Comparison of ENCODE assay signal across 1 cellular context in genomic region chr3:46935168-46935858, GRCh38.
TF ChIP-seq lines count a peak whose summit lies in the region.

No MANE protein-coding gene starts in this region.

TF ChIP-seq in K562, 482 proteins besides CTCF, POLR2A, EP300 and RAD21 (continued from another document and continues in another):
- TF ChIP-seq SMAD4 (CRISPR knock-in tag; conservative IDR thresholded peaks at IDR 0.05) (peak; percentile 83), STAT5A (IDR thresholded peaks at IDR 0.05; ENCODE audit: borderline replicate concordance, low read length) (no peak; the same call in 1 of the 2 replicates), TCF7 (IDR thresholded peaks at IDR 0.05; ENCODE audit: borderline replicate concordance) (no peak), USF1 (CRISPR knock-in tag; IDR thresholded peaks at IDR 0.05) (no peak), ZHX1 (conservative IDR thresholded peaks at IDR 0.05; ENCODE audit: low read length) (no peak), E2F6 (IDR thresholded peaks at IDR 0.05; ENCODE audit: borderline replicate concordance in 1 of 2, extremely low read depth in 1 of 2, insufficient read depth in 1 of 2, insufficient read length in 1 of 2, low read depth in 1 of 2, low read length in 1 of 2, poor library complexity in 1 of 2, severe bottlenecking in 1 of 2) (no peak), NUFIP1 (IDR thresholded peaks at IDR 0.05; ENCODE audit: partially characterized antibody) (no peak), SMARCA5 (IDR thresholded peaks at IDR 0.05) (no peak), SOX6 (IDR thresholded peaks at IDR 0.05) (peak; percentile 59; the same call in 1 of the 2 replicates), HDAC2 (IDR thresholded peaks at IDR 0.05) (peak; percentile 85; the same call in 1 of the 2 replicates), FOXA1 (IDR thresholded peaks at IDR 0.05; ENCODE audit: borderline replicate concordance) (no peak), IRF1 (CRISPR knock-in tag; IDR thresholded peaks at IDR 0.05; ENCODE audit: borderline replicate concordance) (no peak), BRD9 (IDR thresholded peaks at IDR 0.05; ENCODE audit: low read depth, partially characterized antibody) (no peak), SMARCC2 (IDR thresholded peaks at IDR 0.05; ENCODE audit: low read depth) (peak; percentile 89), ZNF280A (IDR thresholded peaks at IDR 0.05; ENCODE audit: low read depth, partially characterized antibody) (no peak), HSF4 (CRISPR knock-in tag; IDR thresholded peaks at IDR 0.05; ENCODE audit: borderline replicate concordance) (no peak), TFAP4 (CRISPR knock-in tag; IDR thresholded peaks at IDR 0.05; ENCODE audit: borderline replicate concordance) (peak; percentile 81; the same call in 1 of the 2 replicates), SAFB2 (IDR thresholded peaks at IDR 0.05; ENCODE audit: borderline replicate concordance, low read depth, low read length, severe bottlenecking) (no peak), ZKSCAN3 (CRISPR knock-in tag; IDR thresholded peaks at IDR 0.05) (no peak), ATF3 (IDR thresholded peaks at IDR 0.05) (peak; percentile 99), ATF3 (CRISPR knock-in tag; conservative IDR thresholded peaks at IDR 0.05) (peak; percentile 94), SRSF7 (optimal IDR thresholded peaks at IDR 0.05; ENCODE audit: low read depth, low read length) (no peak), TFAM (CRISPR knock-in tag; conservative IDR thresholded peaks at IDR 0.05) (no peak), NELFE (IDR thresholded peaks at IDR 0.05; ENCODE audit: insufficient read depth, insufficient read length) (no peak), ATF4 (CRISPR knock-in tag; IDR thresholded peaks at IDR 0.05) (peak; percentile 65; the same call in 1 of the 2 replicates), ZNF197 (CRISPR knock-in tag; IDR thresholded peaks at IDR 0.05; ENCODE audit: low read depth) (no peak), ZBTB12 (CRISPR knock-in tag; IDR thresholded peaks at IDR 0.05) (no peak), PHB2 (IDR thresholded peaks at IDR 0.05; ENCODE audit: low read depth) (no peak), DMBX1 (CRISPR knock-in tag; IDR thresholded peaks at IDR 0.05; ENCODE audit: borderline replicate concordance) (peak; percentile 88; the same call in 1 of the 2 replicates), BCLAF1 (IDR thresholded peaks at IDR 0.05; ENCODE audit: borderline replicate concordance in 1 of 2, control insufficient read depth in 1 of 2, low read depth in 2 of 2, low read length in 1 of 2) (no peak), FUS (optimal IDR thresholded peaks at IDR 0.05; ENCODE audit: low read depth, low read length) (no peak), RUNX1 (IDR thresholded peaks at IDR 0.05; ENCODE audit: low read depth) (peak; percentile 47; the same call in 1 of the 2 replicates), KAT7 (CRISPR knock-in tag; IDR thresholded peaks at IDR 0.05; ENCODE audit: borderline replicate concordance) (no peak), RERE (CRISPR knock-in tag; IDR thresholded peaks at IDR 0.05; ENCODE audit: borderline replicate concordance) (no peak), THRAP3 (IDR thresholded peaks at IDR 0.05; ENCODE audit: borderline replicate concordance) (no peak), SMARCB1 (IDR thresholded peaks at IDR 0.05; ENCODE audit: insufficient read length, low read depth) (no peak), ZBTB8A (IDR thresholded peaks at IDR 0.05; ENCODE audit: partially characterized antibody) (no peak), SAP30 (IDR thresholded peaks at IDR 0.05; ENCODE audit: borderline replicate concordance, insufficient read depth, low read depth, low read length, poor library complexity, severe bottlenecking) (no peak)
